ENCODE assay signal across 8 cellular contexts in genomic region chr17:44708401-44709263, GRCh38.
DNase-seq lines count a peak whose midpoint lies in the region; ATAC-seq and TF ChIP-seq lines count a peak whose summit lies in the region.

DBF4B (plus strand) TSS chr17:44708665; CDS start chr17:44708821, 156 bp downstream.

- TF ChIP-seq CTCF in choroid plexus epithelial cell (conservative IDR thresholded peaks at IDR 0.05; ENCODE audit: low read depth, low read length), result no peak

- DNase-seq in DMS79 (lab: John Stamatoyannopoulos, UW) (peak; percentile 72), NCI-H510A (lab: John Stamatoyannopoulos, UW) (peak; percentile 80), choroid plexus epithelial cell (ENCODE audit: low read depth) (peak; percentile 94), kidney glomerular epithelial cell (lab: John Stamatoyannopoulos, UW) (peak; percentile 82)
- peak; percentile 75 for DNase-seq in activated CD4-positive, alpha-beta T cell treated with anti-CD3 and anti-CD28 coated beads for 1 hour
- DNase-seq in stimulated activated CD4-positive, alpha-beta T cell treated with anti-CD3 and anti-CD28 coated beads, Interleukin-15, amount 100 ng/mL, for 24 hours, result peak; percentile 88

- ATAC-seq in HG03066 (IDR thresholded peaks at IDR 0.05; ENCODE audit: low read depth, unreplicated experiment) (peak; percentile 68), HG03520 (IDR thresholded peaks at IDR 0.05; ENCODE audit: unreplicated experiment) (no peak)

- peak within 1 kb of the TSS; percentile 85 for H3K4me3 ChIP-seq in choroid plexus epithelial cell (ENCODE audit: low read depth, low read length)
